Comparison of ENCODE assay signal across 10 cellular contexts in the genomic region with DNA sequence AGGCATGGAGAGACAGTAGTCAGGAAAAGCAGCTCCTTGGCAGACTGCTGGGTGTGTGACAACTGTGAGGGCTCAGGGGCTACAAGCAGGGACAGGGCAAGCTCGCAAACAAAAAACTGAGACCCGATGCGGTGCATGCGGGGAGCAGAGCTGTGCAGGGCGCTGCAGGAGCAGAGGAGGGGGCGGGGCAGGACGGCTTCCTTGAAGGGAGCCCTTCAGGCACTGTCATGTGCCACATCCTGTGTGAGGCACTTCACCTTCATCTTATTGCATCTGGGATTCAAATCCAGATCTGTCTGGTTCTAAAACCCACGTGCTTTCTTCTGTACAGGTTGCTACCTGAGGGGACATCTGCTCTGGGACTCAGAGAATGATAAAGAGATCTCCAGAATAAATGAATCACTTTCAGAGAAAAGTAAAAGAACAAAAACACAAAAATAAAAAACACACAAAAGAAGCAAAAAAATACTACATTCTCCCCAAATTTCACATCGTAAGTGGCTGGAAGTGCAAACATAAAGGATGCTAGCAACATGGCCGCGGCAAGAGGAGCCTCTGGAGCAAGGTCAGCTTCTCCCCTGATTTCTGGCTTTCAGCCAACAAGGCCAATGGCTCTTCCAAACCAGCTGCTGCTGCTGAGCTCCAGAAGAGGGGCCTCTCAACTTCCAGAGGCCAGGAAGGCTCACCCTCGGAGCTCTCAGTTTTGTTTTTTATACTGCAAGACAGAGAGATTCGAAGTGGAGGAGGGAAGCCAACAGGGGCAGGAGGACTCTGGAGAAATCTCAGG. TPM values are rescaled to one million over a fixed set of nuclear protein-coding genes. Genes with fewer than 3 reads are reported as not detected.
DNase-seq lines count a peak whose midpoint lies in the region; ATAC-seq and TF ChIP-seq lines count a peak whose summit lies in the region.
"Had no signal": no experiment of that assay in that cellular context is flagged by ENCODE, and none has a peak within 500 bp of the region (broad histone marks: within the 10 kb centered on the region; RNA-seq: fewer than 3 reads in every experiment).

No MANE protein-coding gene starts in this region.

- no peaks in the 10 kb centered on the region; the same call in 1 of the 2 replicates for H3K27me3 ChIP-seq in SJCRH30

- no peak overlapping the region for H3K4me3 ChIP-seq in SJCRH30

- H3K36me3 ChIP-seq in SJCRH30, result no peaks in the 10 kb centered on the region

- peaks cover 7% of the 10 kb centered on the region for H3K4me1 Mint-ChIP-seq in glutamatergic neuron (ENCODE audit: low read depth, unreplicated experiment)

- peaks cover 2% of the 10 kb centered on the region for H3K9me3 Mint-ChIP-seq in glutamatergic neuron (ENCODE audit: unreplicated experiment)

- ATAC-seq in HG02678 (IDR thresholded peaks at IDR 0.05; ENCODE audit: unreplicated experiment), result no peak
- no peak for ATAC-seq in GM21515 (IDR thresholded peaks at IDR 0.05; ENCODE audit: unreplicated experiment)

- no peaks in the 10 kb centered on the region for H3K36me3 Mint-ChIP-seq in glutamatergic neuron (ENCODE audit: unreplicated experiment)

- peak; percentile 19 to 29 for DNase-seq in activated CD4-positive, alpha-beta T cell treated with anti-CD3 and anti-CD28 coated beads for 24 hours (ENCODE audit: low read depth in 2 of 2)
- no peak for DNase-seq in activated CD4-positive, alpha-beta T cell treated with anti-CD3 and anti-CD28 coated beads for 1 hour
- DNase-seq in SJCRH30, result peak; percentile 58 to 77
- DNase-seq in activated naive CD4-positive, alpha-beta T cell treated with anti-CD3 and anti-CD28 coated beads, Interleukin-2, amount 50 U/mL, for 16 hours, result peak; percentile 50
- peak; percentile 18 to 38 for DNase-seq in stimulated activated CD4-positive, alpha-beta T cell treated with anti-CD3 and anti-CD28 coated beads, Interleukin-4, amount 100 ng/mL, for 48 hours (ENCODE audit: low read depth in 2 of 2)
- no peak for DNase-seq in glutamatergic neuron
- DNase-seq: hippocampal formation, midbrain had no signal

- H3K27me3 Mint-ChIP-seq in glutamatergic neuron (ENCODE audit: unreplicated experiment), result peaks cover 1% of the 10 kb centered on the region

- TF ChIP-seq CTCF in glutamatergic neuron (IDR thresholded peaks at IDR 0.05; ENCODE audit: partially characterized antibody, unreplicated experiment), result no peak

- no peak overlapping the region for H3K27ac ChIP-seq in SJCRH30

- H3K4me1 ChIP-seq in SJCRH30, result no peaks in the 10 kb centered on the region

- H3K4me3 Mint-ChIP-seq in glutamatergic neuron (ENCODE audit: unreplicated experiment), result no peak overlapping the region

- H3K27ac Mint-ChIP-seq in glutamatergic neuron (ENCODE audit: unreplicated experiment), result no peak overlapping the region

- H3K9me3 ChIP-seq in SJCRH30 (replicated peaks), result no peaks in the 10 kb centered on the region

RNA-seq across cellular contexts. Expression of a gene that starts 14.2 kb away (rescaled TPM):
- 0.15 and 0.22 TPM in 2 replicates for total RNA-seq in SJCRH30 (2014; rRNA removed; shearing (Covaris generic))
- total RNA-seq in glutamatergic neuron (ENCODE audit: unreplicated experiment), result 10.6 TPM

Comparison
In these comparisons a context has a peak if more than half of its experiments do, and no peak if none do; other contexts are left out.
1. DNase-seq: peak in activated CD4-positive, alpha-beta T cell treated with anti-CD3 and anti-CD28 coated beads for 24 hours (2 of 2), SJCRH30 (2 of 2), activated naive CD4-positive, alpha-beta T cell treated with anti-CD3 and anti-CD28 coated beads, Interleukin-2, amount 50 U/mL, for 16 hours (single experiment) and stimulated activated CD4-positive, alpha-beta T cell treated with anti-CD3 and anti-CD28 coated beads, Interleukin-4, amount 100 ng/mL, for 48 hours (2 of 2); none in activated CD4-positive, alpha-beta T cell treated with anti-CD3 and anti-CD28 coated beads for 1 hour (single experiment) and glutamatergic neuron (single experiment).